In the genomic region with DNA sequence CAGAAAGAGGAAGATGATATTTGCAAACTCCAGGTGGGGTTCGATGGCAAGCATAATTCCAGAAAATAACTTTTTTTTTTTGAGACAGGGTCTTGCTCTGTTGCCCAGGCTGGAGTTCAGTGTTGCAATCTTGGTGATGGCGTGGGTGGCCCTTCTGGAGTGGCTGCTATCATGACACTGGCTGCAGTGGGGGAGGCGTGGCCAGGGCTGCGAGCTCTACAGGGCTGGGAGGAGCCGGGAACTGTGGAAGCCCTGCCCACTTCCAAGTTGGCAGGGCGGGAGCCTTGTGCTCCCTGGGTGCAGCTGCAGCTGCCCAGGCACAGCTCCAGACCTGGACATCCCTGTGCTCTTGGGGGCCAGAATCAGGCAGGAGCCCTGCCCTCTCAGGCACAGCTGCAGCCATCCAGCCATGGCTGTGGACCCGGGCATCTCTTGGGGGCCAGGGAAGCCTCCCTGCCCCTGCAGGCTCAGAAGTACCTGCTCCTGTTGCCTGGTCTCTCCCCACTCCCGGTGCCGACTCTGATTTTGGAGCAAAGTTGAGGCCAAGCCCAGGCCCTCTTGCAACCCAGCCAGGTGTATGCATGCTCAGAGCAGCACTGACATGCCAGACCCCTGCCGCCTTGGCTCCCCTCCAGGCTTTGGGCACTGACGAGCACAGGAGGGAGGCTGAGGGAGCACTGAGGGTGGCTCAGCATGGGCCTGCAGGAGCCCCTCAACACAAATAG, we compare ENCODE assay signal across 19 cellular contexts. TPM values are rescaled to one million over a fixed set of nuclear protein-coding genes. Genes with fewer than 3 reads are reported as not detected.
DNase-seq lines count a peak whose midpoint lies in the region; ATAC-seq, FAIRE-seq and TF ChIP-seq lines count a peak whose summit lies in the region.
"Had no signal": no experiment of that assay in that cellular context is flagged by ENCODE, and none has a peak within 500 bp of the region (broad histone marks: within the 10 kb centered on the region; RNA-seq: fewer than 3 reads in every experiment).

No MANE protein-coding gene starts in this region.

- H3K4me3 ChIP-seq in A549 (no peak overlapping the region), H7 (ENCODE audit: insufficient read depth, low read depth, low read length) (no peak overlapping the region), kidney (ENCODE audit: low read length in 2 of 2) (no peak overlapping the region)
- H3K4me3 ChIP-seq: HAP-1 had no signal

- CTCF ChIA-PET in A549 (lab: Yijun Ruan, JAX): interaction anchor here (0.6 to 2.5 kb wide), 4 partner anchors 17 to 305 kb away, joined by 3 to 11 read pairs (median 3); partner anchors contain the start of gene C1orf52

- TF ChIP-seq POLR2A in A549 (IDR thresholded peaks at IDR 0.05; ENCODE audit: low read length): no peak

- H3K36me3 ChIP-seq in H7 (replicated peaks; ENCODE audit: control insufficient read depth, insufficient read depth, low read length) (no peaks in the 10 kb centered on the region), kidney (ENCODE audit: control insufficient read depth in 1 of 2, insufficient read depth in 2 of 2, low read length in 2 of 2) (no peaks in the 10 kb centered on the region)
- H3K36me3 ChIP-seq: HAP-1 had no signal

- POLR2A ChIA-PET in A549 (lab: Yijun Ruan, JAX): no interaction called here

- H3K9ac ChIP-seq in kidney (ENCODE audit: low read length in 2 of 2): no peak overlapping the region

- H3K27me3 ChIP-seq in H7 (ENCODE audit: control insufficient read depth, insufficient read depth, low read length): no peaks in the 10 kb centered on the region

- 69% methylated on average over 6 of the region's 11 CpGs for whole genome bisulfite sequencing in A549 (ENCODE audit: missing lambda C conversion rate)

- no peaks in the 10 kb centered on the region for H3K9me3 ChIP-seq in A549
- H3K9me3 ChIP-seq in kidney (ENCODE audit: control insufficient read depth in 1 of 2, low read length in 2 of 2): no peaks in the 10 kb centered on the region
- H3K9me3 ChIP-seq: HAP-1 had no signal

- no peak for TF ChIP-seq EP300 in A549 (IDR thresholded peaks at IDR 0.05)

- in situ Hi-C loops in SK-MEL-5 (cut with HindIII; ENCODE audit: low pct_unique_long_range_greater_than_20kb, low sequenced_read_pairs): no loop called here
- in situ Hi-C loops in GM13976 (cut with MboI; ENCODE audit: low sequenced_read_pairs, unreplicated experiment): no loop called here

- DNase-seq in A549 (ENCODE audit: low read depth in 1 of 2, low spot score in 1 of 2) (peak in 1 of 2 experiments; percentile 51), H7 (peak; percentile 55), SK-MEL-5 (ENCODE audit: low read depth, low spot score) (peak; percentile 42), kidney (peak; percentile 77), GM13976 (ENCODE audit: low spot score) (no peak), SW 1271 (lab: John Stamatoyannopoulos, UW) (no peak)
- DNase-seq: activated B cell treated with CpG ODN at 0.5 μM for 24 hours; activated CD8-positive, alpha-beta memory T cell treated with anti-CD3 and anti-CD28 coated beads, Interleukin-2, amount 50 U/mL, for 48 hours; activated naive CD8-positive, alpha-beta T cell treated with anti-CD3 and anti-CD28 coated beads for 36 hours; central memory CD4-positive, alpha-beta T cell; EL; kidney glomerular epithelial cell; naive thymus-derived CD8-positive, alpha-beta T cell; stimulated activated naive CD8-positive, alpha-beta T cell treated with anti-CD3 and anti-CD28 coated beads, Interleukin-15, amount 100 ng/mL, for 72 hours had no signal

- peaks cover 17% of the 10 kb centered on the region for H3K4me1 ChIP-seq in A549
- H3K4me1 ChIP-seq in kidney (ENCODE audit: control insufficient read depth in 1 of 2, insufficient read depth in 1 of 2, low read depth in 1 of 2, low read length in 2 of 2): no peaks in the 10 kb centered on the region
- H3K4me1 ChIP-seq: HAP-1 had no signal

- no peak for TF ChIP-seq RAD21 in A549 (conservative IDR thresholded peaks at IDR 0.05 in 1 of 2, IDR thresholded peaks at IDR 0.05 in 1 of 2)

- H3K4me2 ChIP-seq in A549: no peak overlapping the region

- TF ChIP-seq CTCF in A549 (IDR thresholded peaks at IDR 0.05) (no peak), kidney (IDR thresholded peaks at IDR 0.05; ENCODE audit: borderline replicate concordance, extremely low read depth, insufficient read depth) (no peak), GM13976 (IDR thresholded peaks at IDR 0.05; ENCODE audit: borderline replicate concordance, control extremely low read depth, extremely low read depth, insufficient read depth, missing control alignments) (no peak)

- intact Hi-C loops in kidney (cut with DNase I): no loop called here

- ATAC-seq in A549 (peak; percentile 76 to 83; a peak in 5 of 6 replicates), GM18498 (IDR thresholded peaks at IDR 0.05; ENCODE audit: unreplicated experiment) (no peak), GM19023 (IDR thresholded peaks at IDR 0.05; ENCODE audit: unreplicated experiment) (no peak)
- ATAC-seq: naive thymus-derived CD8-positive, alpha-beta T cell had no signal

- 0 out of 6 replicates have a peak overlapping the region, but pooled peaks of 1 of the 2 experiments have one; percentile 37 for H3K27ac ChIP-seq in A549
- H3K27ac ChIP-seq in kidney (ENCODE audit: low read depth in 2 of 2, low read length in 2 of 2): no peak overlapping the region

- FAIRE-seq in A549 (lab: Jason Lieb, UNC) (no peak), kidney (lab: Jason Lieb, UNC) (no peak)
- FAIRE-seq: endometrium, GM12892 had no signal

TF ChIP-seq in A549, 52 proteins besides CTCF, POLR2A, EP300 and RAD21:
- TF ChIP-seq ESRRA (IDR thresholded peaks at IDR 0.05; ENCODE audit: borderline replicate concordance, low read length): no peak
- no peak for TF ChIP-seq BHLHE40 (IDR thresholded peaks at IDR 0.05; ENCODE audit: low read depth, low read length)
TF ChIP-seq in A549: peak in this region for 0.

RNA-seq across cellular contexts. Expression of gene BCL10, which starts 7.2 kb away (rescaled TPM):
- polyA plus RNA-seq in A549 (2011; rRNA removed): 12.7 and 15.5 TPM in 2 replicates
- 3.6 and 4.3 TPM in 2 replicates for polyA plus RNA-seq in A549 (2012; cell fraction: cytosol; rRNA removed)
- 2.3 and 2.9 TPM in 2 replicates for polyA plus RNA-seq in A549 (2012; cell fraction: nucleus; rRNA removed)
- 8.4 to 9.8 TPM (median 8.9 TPM) in 3 replicates for polyA plus RNA-seq in A549 (2017; fragmentation: RNase III; extraction: RNeasy Plus Mini Kit Qiagen cat#74134 plus additional on column Dnase treatment)
- 19.5 and 20.4 TPM in 2 replicates for polyA minus RNA-seq in A549 (2011; rRNA and poly(A)+ RNA removed)
- 23.0 and 26.3 TPM in 2 replicates for total RNA-seq in H7 (2014; rRNA removed; shearing (Covaris generic))
- total RNA-seq in SK-MEL-5 (2014; rRNA removed; shearing (Covaris generic)): 12.0 and 12.9 TPM in 2 replicates
- 6.3 and 6.8 TPM in 2 replicates for polyA plus RNA-seq in SK-MEL-5 (2015; cell fraction: cytosol; rRNA removed)
- polyA plus RNA-seq in SK-MEL-5 (2015; cell fraction: nucleus; rRNA removed): 4.7 and 7.9 TPM in 2 replicates
- total RNA-seq in kidney: 27.1 TPM
- polyA plus RNA-seq in kidney (ENCODE audit: insufficient read depth, low read depth, low replicate concordance): 7.8 TPM

RNA-seq across cellular contexts. Expression of gene C1orf52, which starts 24.2 kb away (rescaled TPM):
- 19.7 and 22.4 TPM in 2 replicates for polyA plus RNA-seq in A549 (2011; rRNA removed)
- polyA plus RNA-seq in A549 (2012; cell fraction: cytosol; rRNA removed): 11.1 and 11.6 TPM in 2 replicates
- 10.3 and 13.7 TPM in 2 replicates for polyA plus RNA-seq in A549 (2012; cell fraction: nucleus; rRNA removed)
- polyA plus RNA-seq in A549 (2017; fragmentation: RNase III; extraction: RNeasy Plus Mini Kit Qiagen cat#74134 plus additional on column Dnase treatment): 12.2 to 14.8 TPM (median 12.3 TPM) in 3 replicates
- 9.1 and 10.4 TPM in 2 replicates for polyA minus RNA-seq in A549 (2011; rRNA and poly(A)+ RNA removed)
- 38.9 and 51.0 TPM in 2 replicates for total RNA-seq in H7 (2014; rRNA removed; shearing (Covaris generic))
- total RNA-seq in SK-MEL-5 (2014; rRNA removed; shearing (Covaris generic)): 19.7 and 24.0 TPM in 2 replicates
- 13.9 and 17.6 TPM in 2 replicates for polyA plus RNA-seq in SK-MEL-5 (2015; cell fraction: cytosol; rRNA removed)
- polyA plus RNA-seq in SK-MEL-5 (2015; cell fraction: nucleus; rRNA removed): 26.1 and 45.1 TPM in 2 replicates
- 18.7 TPM for total RNA-seq in kidney
- 15.0 TPM for polyA plus RNA-seq in kidney (ENCODE audit: insufficient read depth, low read depth, low replicate concordance)

Comparison
In these comparisons a context has a peak if more than half of its experiments do, and no peak if none do; other contexts are left out.
1. ATAC-seq: peak in A549 (2 of 2); none in GM18498 (single experiment) and GM19023 (single experiment).
2. DNase-seq: peak in H7 (single experiment), SK-MEL-5 (single experiment) and kidney (single experiment); none in GM13976 (single experiment) and SW 1271 (0 of 2).